8 cellular contexts compared by ENCODE assay signal in genomic region chr13:108961542-108962125, GRCh38.
DNase-seq lines count a peak whose midpoint lies in the region; ATAC-seq, FAIRE-seq and TF ChIP-seq lines count a peak whose summit lies in the region.

No MANE protein-coding gene starts in this region.

- H2AFZ ChIP-seq in hepatocyte, result no peak overlapping the region

- H3K4me3 ChIP-seq in DOHH2 (ENCODE audit: low read length), result no peak overlapping the region
- H3K4me3 ChIP-seq in hepatocyte, result no peak overlapping the region
- H3K4me3 ChIP-seq in small intestine (ENCODE audit: low read depth in 1 of 2, low read length in 2 of 2), result no peak overlapping the region

- H4K20me1 ChIP-seq in DOHH2 (ENCODE audit: control insufficient read depth, insufficient read depth, low read depth, low read length), result no peaks in the 10 kb centered on the region
- H4K20me1 ChIP-seq in hepatocyte (ENCODE audit: insufficient read depth, poor library complexity, severe bottlenecking), result no peaks in the 10 kb centered on the region

- 7% methylated on average over 7 of the region's 7 CpGs for WGBS in hepatocyte (ENCODE audit: low lambda C conversion rate, missing lambda C conversion rate)
- WGBS in small intestine, 3 donors, result 9 to 12% (median 11%) methylated on average over 7 of the region's 7 CpGs

- H3K4me1 ChIP-seq in DOHH2 (ENCODE audit: control insufficient read depth, low read length) (no peaks in the 10 kb centered on the region), hepatocyte (ENCODE audit: insufficient read depth) (no peaks in the 10 kb centered on the region), small intestine (ENCODE audit: control insufficient read depth in 2 of 2, insufficient read depth in 1 of 2, low read depth in 1 of 2, low read length in 1 of 2) (no peaks in the 10 kb centered on the region)

- TF ChIP-seq CTCF in DOHH2 (IDR thresholded peaks at IDR 0.05; ENCODE audit: low read depth, low read length, poor library complexity, severe bottlenecking) (peak; percentile 68), hepatocyte (IDR thresholded peaks at IDR 0.05; ENCODE audit: poor library complexity) (peak; percentile 95)

- no peak for FAIRE-seq in small intestine (lab: Jason Lieb, UNC)

- H3K27me3 ChIP-seq in DOHH2 (ENCODE audit: control insufficient read depth, low read length) (no peaks in the 10 kb centered on the region), hepatocyte (no peaks in the 10 kb centered on the region), small intestine (ENCODE audit: control insufficient read depth in 2 of 2, insufficient read depth in 2 of 2, low read length in 2 of 2) (no peaks in the 10 kb centered on the region)

- DNase-seq in NCI-H2227 (lab: John Stamatoyannopoulos, UW; ENCODE audit: unreplicated experiment), result peak; percentile 36
- peak; percentile 8 for DNase-seq in amniotic stem cell (lab: John Stamatoyannopoulos, UW)
- DNase-seq in hepatocyte (ENCODE audit: low spot score), result peak; percentile 79
- peak; percentile 52 for DNase-seq in small intestine
- no peak for DNase-seq in activated T-cell treated with anti-CD3 and anti-CD28 coated beads, Interleukin-2, amount 50 U/mL, for 1 hour

- no peaks in the 10 kb centered on the region for H3K79me2 ChIP-seq in DOHH2 (ENCODE audit: control insufficient read depth, low read length)
- no peaks in the 10 kb centered on the region for H3K79me2 ChIP-seq in hepatocyte

- H3K27ac ChIP-seq in DOHH2 (ENCODE audit: low read depth, low read length) (no peak overlapping the region), hepatocyte (no peak overlapping the region), small intestine (ENCODE audit: low read depth in 1 of 2, low read length in 1 of 2) (no peak overlapping the region)

- no peaks in the 10 kb centered on the region for H3K9me2 ChIP-seq in DOHH2 (replicated peaks; ENCODE audit: control insufficient read depth, low read length)
- no peaks in the 10 kb centered on the region for H3K9me2 ChIP-seq in hepatocyte (replicated peaks; ENCODE audit: insufficient read depth)

- H3K36me3 ChIP-seq in DOHH2 (ENCODE audit: control insufficient read depth, low read length) (no peaks in the 10 kb centered on the region), hepatocyte (replicated peaks; ENCODE audit: insufficient read depth, low read depth) (no peaks in the 10 kb centered on the region), small intestine (ENCODE audit: control insufficient read depth in 2 of 2, insufficient read depth in 2 of 2, low read length in 2 of 2) (no peaks in the 10 kb centered on the region)

- no peaks in the 10 kb centered on the region for H3F3A ChIP-seq in DOHH2 (ENCODE audit: control insufficient read depth, insufficient read depth)

- H3K9me3 ChIP-seq in DOHH2 (ENCODE audit: control insufficient read depth, insufficient read depth, low read length) (no peaks in the 10 kb centered on the region), hepatocyte (ENCODE audit: low read depth) (no peaks in the 10 kb centered on the region), small intestine (ENCODE audit: control insufficient read depth, low read depth) (no peaks in the 10 kb centered on the region)

- ATAC-seq in GM19372 (IDR thresholded peaks at IDR 0.05; ENCODE audit: low read depth, unreplicated experiment) (peak; percentile 86), HG03159 (IDR thresholded peaks at IDR 0.05; ENCODE audit: unreplicated experiment) (peak; percentile 96)

- H3K4me2 ChIP-seq in DOHH2 (ENCODE audit: low read length) (no peak overlapping the region), hepatocyte (no peak overlapping the region)
